ENCODE assay signal across 1 cellular context in the genomic region with DNA sequence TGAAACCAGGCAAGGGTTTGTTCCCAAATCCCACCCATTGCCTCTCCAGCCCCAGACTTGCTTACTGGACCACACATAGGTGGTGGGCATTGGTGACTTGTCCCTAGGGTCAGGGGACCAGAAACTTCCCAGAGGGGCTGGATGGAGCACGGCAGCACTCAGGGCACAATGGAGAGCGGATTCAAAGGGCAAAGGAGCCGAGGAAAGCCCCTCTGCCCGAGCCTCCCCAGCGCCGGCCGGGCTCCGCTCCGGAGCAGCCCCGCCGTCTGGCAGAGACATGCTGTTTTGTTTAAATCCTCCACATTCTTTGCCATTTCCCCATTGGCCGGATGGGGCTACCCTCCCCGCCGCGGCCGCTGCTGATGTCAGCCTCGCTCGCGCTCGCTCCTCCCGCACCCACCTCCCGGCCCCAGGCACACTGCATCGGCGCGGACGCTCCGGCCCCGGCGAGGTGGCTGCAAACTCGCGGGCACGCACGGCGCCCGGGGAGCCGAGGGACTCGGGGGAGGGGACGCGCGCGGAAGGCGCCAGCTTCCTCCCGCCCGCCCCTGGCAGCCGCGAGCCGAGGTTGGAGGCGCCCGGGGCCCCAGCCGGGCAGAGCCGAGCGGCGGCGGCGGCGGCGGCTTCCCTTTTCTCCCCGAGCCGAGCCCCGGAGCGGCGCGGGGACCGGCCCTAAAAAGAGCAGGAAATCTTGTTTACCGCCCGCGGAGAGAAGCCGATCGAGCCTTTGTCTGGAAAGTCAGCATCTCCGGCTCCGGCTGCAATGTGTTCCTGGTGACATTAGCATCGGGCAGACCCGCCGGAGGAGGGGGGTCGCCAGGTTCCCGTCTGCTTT.
TF ChIP-seq lines count a peak whose summit lies in the region.

TSS of gene PITPNC1 (plus strand) at position 390 of the 835 bp plus-strand sequence.

TF ChIP-seq in HepG2, 621 proteins besides CTCF, POLR2A, EP300 and RAD21 (continued from another document and continues in another):
- TF ChIP-seq ZBTB2 (CRISPR knock-in tag; IDR thresholded peaks at IDR 0.05; ENCODE audit: low read depth) (peak; percentile 20; the same call in 1 of the 2 replicates), ZNF777 (CRISPR knock-in tag; IDR thresholded peaks at IDR 0.05) (peak; percentile 87), MAZ (IDR thresholded peaks at IDR 0.05; ENCODE audit: borderline replicate concordance, low read depth, low read length) (no peak), MAZ (CRISPR knock-in tag; IDR thresholded peaks at IDR 0.05; ENCODE audit: low read depth) (peak; percentile 83), ZNF281 (CRISPR knock-in tag; IDR thresholded peaks at IDR 0.05; ENCODE audit: borderline replicate concordance) (no peak), ELF3 (CRISPR knock-in tag; IDR thresholded peaks at IDR 0.05) (peak; percentile 6; the same call in 1 of the 2 replicates), ETS1 (CRISPR knock-in tag; IDR thresholded peaks at IDR 0.05) (no peak), ZSCAN22 (CRISPR knock-in tag; IDR thresholded peaks at IDR 0.05) (0 out of 2 replicates have a peak, but pooled peaks have one; percentile 61), ZNF83 (CRISPR knock-in tag; IDR thresholded peaks at IDR 0.05; ENCODE audit: borderline replicate concordance) (0 out of 2 replicates have a peak, but pooled peaks have one; percentile 62), ZNF263 (CRISPR knock-in tag; IDR thresholded peaks at IDR 0.05) (peak; percentile 88), ZNF879 (CRISPR knock-in tag; IDR thresholded peaks at IDR 0.05) (no peak), ZNF788 (CRISPR knock-in tag; IDR thresholded peaks at IDR 0.05; ENCODE audit: borderline replicate concordance) (peak; percentile 83; the same call in 1 of the 2 replicates), ZNF704 (CRISPR knock-in tag; IDR thresholded peaks at IDR 0.05; ENCODE audit: borderline replicate concordance) (peak; percentile 54; the same call in 1 of the 2 replicates), ZNF772 (CRISPR knock-in tag; IDR thresholded peaks at IDR 0.05) (peak; percentile 86; the same call in 1 of the 2 replicates), NR2F2 (IDR thresholded peaks at IDR 0.05; ENCODE audit: borderline replicate concordance, low read depth) (no peak), RFX5 (IDR thresholded peaks at IDR 0.05; ENCODE audit: low read depth, low read length) (no peak), SALL2 (CRISPR knock-in tag; IDR thresholded peaks at IDR 0.05) (0 out of 2 replicates have a peak, but pooled peaks have one; percentile 74), ATRX (CRISPR knock-in tag; IDR thresholded peaks at IDR 0.05; ENCODE audit: borderline replicate concordance) (no peak), ZNF510 (CRISPR knock-in tag; IDR thresholded peaks at IDR 0.05; ENCODE audit: low read depth) (peak; percentile 86), SKI (IDR thresholded peaks at IDR 0.05; ENCODE audit: partially characterized antibody) (peak; percentile 71), HNRNPLL (IDR thresholded peaks at IDR 0.05; ENCODE audit: low read depth, low read length, poor library complexity, severe bottlenecking) (peak; percentile 62), KLF15 (CRISPR knock-in tag; IDR thresholded peaks at IDR 0.05; ENCODE audit: borderline replicate concordance) (no peak), CCAR2 (optimal IDR thresholded peaks at IDR 0.05; ENCODE audit: low read depth, low read length) (no peak), THAP11 (CRISPR knock-in tag; IDR thresholded peaks at IDR 0.05) (peak; percentile 47; the same call in 1 of the 2 replicates), FOXJ3 (CRISPR knock-in tag; IDR thresholded peaks at IDR 0.05; ENCODE audit: borderline replicate concordance) (no peak), ZBTB43 (CRISPR knock-in tag; conservative IDR thresholded peaks at IDR 0.05) (0 out of 2 replicates have a peak, but pooled peaks have one; percentile 58), ZNF512 (CRISPR knock-in tag; IDR thresholded peaks at IDR 0.05) (no peak), PBX3 (CRISPR knock-in tag; IDR thresholded peaks at IDR 0.05; ENCODE audit: borderline replicate concordance) (no peak), GZF1 (CRISPR knock-in tag; IDR thresholded peaks at IDR 0.05) (peak; percentile 12; the same call in 1 of the 2 replicates), ZNF292 (CRISPR knock-in tag; IDR thresholded peaks at IDR 0.05; ENCODE audit: borderline replicate concordance, low read depth) (peak; percentile 72; the same call in 1 of the 2 replicates), ZNF337 (CRISPR knock-in tag; IDR thresholded peaks at IDR 0.05; ENCODE audit: borderline replicate concordance, low read depth) (no peak), MATR3 (CRISPR knock-in tag; IDR thresholded peaks at IDR 0.05) (no peak), ZNF382 (CRISPR knock-in tag; IDR thresholded peaks at IDR 0.05; ENCODE audit: borderline replicate concordance) (no peak)
- TF ChIP-seq, protein P1, sequence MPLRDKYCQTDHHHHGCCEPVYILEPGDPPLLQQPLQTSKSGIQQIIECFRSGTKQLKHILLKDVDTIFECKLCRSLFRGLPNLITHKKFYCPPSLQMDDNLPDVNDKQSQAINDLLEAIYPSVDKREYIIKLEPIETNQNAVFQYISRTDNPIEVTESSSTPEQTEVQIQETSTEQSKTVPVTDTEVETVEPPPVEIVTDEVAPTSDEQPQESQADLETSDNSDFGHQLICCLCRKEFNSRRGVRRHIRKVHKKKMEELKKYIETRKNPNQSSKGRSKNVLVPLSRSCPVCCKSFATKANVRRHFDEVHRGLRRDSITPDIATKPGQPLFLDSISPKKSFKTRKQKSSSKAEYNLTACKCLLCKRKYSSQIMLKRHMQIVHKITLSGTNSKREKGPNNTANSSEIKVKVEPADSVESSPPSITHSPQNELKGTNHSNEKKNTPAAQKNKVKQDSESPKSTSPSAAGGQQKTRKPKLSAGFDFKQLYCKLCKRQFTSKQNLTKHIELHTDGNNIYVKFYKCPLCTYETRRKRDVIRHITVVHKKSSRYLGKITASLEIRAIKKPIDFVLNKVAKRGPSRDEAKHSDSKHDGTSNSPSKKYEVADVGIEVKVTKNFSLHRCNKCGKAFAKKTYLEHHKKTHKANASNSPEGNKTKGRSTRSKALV (CRISPR knock-in tag; IDR thresholded peaks at IDR 0.05): no peak
- TF ChIP-seq, protein P2, sequence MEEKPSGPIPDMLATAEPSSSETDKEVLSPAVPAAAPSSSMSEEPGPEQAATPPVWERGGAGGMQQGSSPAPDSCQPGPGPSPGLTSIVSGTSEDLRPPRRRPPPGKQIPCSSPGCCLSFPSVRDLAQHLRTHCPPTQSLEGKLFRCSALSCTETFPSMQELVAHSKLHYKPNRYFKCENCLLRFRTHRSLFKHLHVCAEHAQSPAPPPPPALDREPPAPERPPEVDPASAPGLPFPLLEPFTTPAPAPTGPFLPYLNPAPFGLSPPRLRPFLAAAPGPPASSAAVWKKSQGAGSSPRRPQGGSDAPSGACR (CRISPR knock-in tag; IDR thresholded peaks at IDR 0.05): no peak
- TF ChIP-seq, protein P3, sequence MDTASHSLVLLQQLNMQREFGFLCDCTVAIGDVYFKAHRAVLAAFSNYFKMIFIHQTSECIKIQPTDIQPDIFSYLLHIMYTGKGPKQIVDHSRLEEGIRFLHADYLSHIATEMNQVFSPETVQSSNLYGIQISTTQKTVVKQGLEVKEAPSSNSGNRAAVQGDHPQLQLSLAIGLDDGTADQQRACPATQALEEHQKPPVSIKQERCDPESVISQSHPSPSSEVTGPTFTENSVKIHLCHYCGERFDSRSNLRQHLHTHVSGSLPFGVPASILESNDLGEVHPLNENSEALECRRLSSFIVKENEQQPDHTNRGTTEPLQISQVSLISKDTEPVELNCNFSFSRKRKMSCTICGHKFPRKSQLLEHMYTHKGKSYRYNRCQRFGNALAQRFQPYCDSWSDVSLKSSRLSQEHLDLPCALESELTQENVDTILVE (CRISPR knock-in tag; IDR thresholded peaks at IDR 0.05): peak; percentile 61; the same call in 1 of the 2 replicates
- TF ChIP-seq, protein P4, sequence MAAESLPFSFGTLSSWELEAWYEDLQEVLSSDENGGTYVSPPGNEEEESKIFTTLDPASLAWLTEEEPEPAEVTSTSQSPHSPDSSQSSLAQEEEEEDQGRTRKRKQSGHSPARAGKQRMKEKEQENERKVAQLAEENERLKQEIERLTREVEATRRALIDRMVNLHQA (CRISPR knock-in tag; IDR thresholded peaks at IDR 0.05): no peak
